ENCODE assay signal across 1 cellular context in genomic region chr1:229388876-229389580, GRCh38.
TF ChIP-seq lines count a peak whose summit lies in the region.

No MANE protein-coding gene starts in this region.

TF ChIP-seq in GM23338, 12 proteins besides CTCF, POLR2A, EP300 and RAD21:
- no peak for TF ChIP-seq EZH2 (IDR thresholded peaks at IDR 0.05; ENCODE audit: low read depth, unreplicated experiment)
- no peak for TF ChIP-seq STAT1 (IDR thresholded peaks at IDR 0.05; ENCODE audit: unreplicated experiment)
- no peak for TF ChIP-seq CREB1 (CRISPR knock-in tag; IDR thresholded peaks at IDR 0.05; ENCODE audit: low read depth)
- TF ChIP-seq REST (IDR thresholded peaks at IDR 0.05; ENCODE audit: unreplicated experiment) = no peak
- TF ChIP-seq ZNF462 (CRISPR knock-in tag; IDR thresholded peaks at IDR 0.05) = no peak
- no peak for TF ChIP-seq ETS1 (IDR thresholded peaks at IDR 0.05)
- no peak for TF ChIP-seq EZH2phosphoT487 (IDR thresholded peaks at IDR 0.05; ENCODE audit: unreplicated experiment)
- no peak for TF ChIP-seq ZNF114 (CRISPR knock-in tag; IDR thresholded peaks at IDR 0.05)
- no peak for TF ChIP-seq ZNF331 (CRISPR knock-in tag; IDR thresholded peaks at IDR 0.05; ENCODE audit: low read depth)
- TF ChIP-seq POLR2AphosphoS5 (IDR thresholded peaks at IDR 0.05; ENCODE audit: low read depth) = no peak
- TF ChIP-seq NANOG (IDR thresholded peaks at IDR 0.05; ENCODE audit: borderline replicate concordance) = no peak
- TF ChIP-seq JUNB (IDR thresholded peaks at IDR 0.05; ENCODE audit: unreplicated experiment) = no peak
TF ChIP-seq in GM23338: peak in this region for 0.
